32 cellular contexts compared by ENCODE assay signal in the genomic region with DNA sequence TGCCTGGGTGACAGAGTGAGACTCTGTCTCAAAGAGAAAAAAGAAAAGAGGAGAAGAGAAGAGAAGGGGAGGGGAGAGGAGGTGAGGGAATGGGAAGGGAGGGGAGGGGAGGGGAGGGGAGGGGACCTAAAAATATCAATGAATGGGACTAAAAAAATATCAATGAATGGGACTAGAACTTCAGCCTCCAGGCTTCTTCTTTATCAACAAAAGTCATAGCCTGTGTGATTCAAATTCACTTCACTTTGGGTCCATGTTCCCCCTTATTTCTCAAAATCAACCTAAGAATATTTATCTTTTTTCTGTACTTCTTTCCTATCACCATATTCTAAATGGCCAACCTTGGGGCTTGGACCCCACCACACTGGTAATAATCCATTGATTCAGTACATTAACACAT.
DNase-seq lines count a peak whose midpoint lies in the region; ATAC-seq, FAIRE-seq and TF ChIP-seq lines count a peak whose summit lies in the region.
"Had no signal": no experiment of that assay in that cellular context is flagged by ENCODE, and none has a peak within 500 bp of the region (broad histone marks: within the 10 kb centered on the region; RNA-seq: fewer than 3 reads in every experiment).

No MANE protein-coding gene starts in this region.

- no peaks in the 10 kb centered on the region for H3K9me1 ChIP-seq in K562 (ENCODE audit: control insufficient read depth, insufficient read depth, low read length)

- H3K4me2 ChIP-seq in HepG2 (ENCODE audit: low read depth, low read length) (no peak overlapping the region), K562 (ENCODE audit: insufficient read depth, low read length) (no peak overlapping the region)
- H3K4me2 ChIP-seq: A549; BLaER1; BLaER1 treated with 17β-estradiol and CSF1 and Interleukin-3, amounts not matched to agents 10 nM and 100 nM had no signal

- TF ChIP-seq POLR2A in HepG2 (IDR thresholded peaks at IDR 0.05; ENCODE audit: insufficient read depth in 1 of 2, low read depth in 2 of 2, low read length in 2 of 2) (no peak), right lobe of liver (IDR thresholded peaks at IDR 0.05) (no peak), K562 (conservative IDR thresholded peaks at IDR 0.05) (no peak)

- BruUV-seq in HepG2 (replicated peaks; lab: Mats Ljungman, UMichigan) (no TSS peak), K562 (replicated peaks; lab: Mats Ljungman, UMichigan) (no TSS peak)

- H3K4me1 ChIP-seq in HepG2 (ENCODE audit: insufficient read depth, low read length) (no peaks in the 10 kb centered on the region), right lobe of liver (no peaks in the 10 kb centered on the region), K562 (replicated peaks in 1 of 2; ENCODE audit: control insufficient read depth in 2 of 2, insufficient read depth in 2 of 2, low read length in 2 of 2) (no peaks in the 10 kb centered on the region)
- H3K4me1 ChIP-seq: A549; BE2C; BLaER1; BLaER1 treated with 17β-estradiol and CSF1 and Interleukin-3, amounts not matched to agents 10 nM and 100 nM; Caco-2 had no signal

- TF ChIP-seq RAD21 in HepG2 (CRISPR knock-in tag; IDR thresholded peaks at IDR 0.05) = no peak
- no peak for TF ChIP-seq RAD21 in K562 (CRISPR knock-in tag; conservative IDR thresholded peaks at IDR 0.05 in 1 of 2, IDR thresholded peaks at IDR 0.05 in 1 of 2)

- no peaks in the 10 kb centered on the region for H3K36me3 Mint-ChIP-seq in activated T-helper 2 cell treated with anti-CD3 and anti-CD28 coated beads, Interferon-gamma antibody, Interleukin-2, Interleukin-4, amounts not matched to agents 10 μg/mL and 5 μg/mL and 100 μg/mL, durations not matched to agents 14 hours and 24 hours and 36 hours (ENCODE audit: low read depth)
- H3K36me3 Mint-ChIP-seq: CD14-positive monocyte; CD4-positive, alpha-beta memory T cell; CD4-positive, CD25-positive, alpha-beta regulatory T cell; CD8-positive, alpha-beta memory T cell; CD8-positive, alpha-beta T cell had no signal

- no peaks in the 10 kb centered on the region for H3K9me3 Mint-ChIP-seq in activated T-helper 2 cell treated with anti-CD3 and anti-CD28 coated beads, Interferon-gamma antibody, Interleukin-2, Interleukin-4, amounts not matched to agents 10 μg/mL and 5 μg/mL and 100 μg/mL, durations not matched to agents 14 hours and 24 hours and 36 hours
- H3K9me3 Mint-ChIP-seq: CD4-positive, alpha-beta T cell; CD8-positive, alpha-beta memory T cell; CD8-positive, alpha-beta T cell had no signal

- H2AFZ ChIP-seq in HepG2 (ENCODE audit: low read length) (no peak overlapping the region), K562 (ENCODE audit: low read depth, low read length) (no peak overlapping the region)

- ATAC-seq in HepG2 = no peak
- no peak for ATAC-seq in right lobe of liver
- no peak for ATAC-seq in K562
- ATAC-seq: A549; CD8-positive, alpha-beta T cell had no signal

- H3K27ac ChIP-seq in HepG2 (ENCODE audit: extremely low read length, insufficient read depth, low read length) = no peak overlapping the region
- no peak overlapping the region for H3K27ac ChIP-seq in right lobe of liver
- no peak overlapping the region for H3K27ac ChIP-seq in K562 (ENCODE audit: extremely low read depth, low read depth, low read length)
- H3K27ac ChIP-seq: 22Rv1; A549; BLaER1; BLaER1 treated with 17β-estradiol and CSF1 and Interleukin-3, amounts not matched to agents 10 nM and 100 nM; C4-2B had no signal

- DNase-seq in HepG2 (ENCODE audit: low spot score) (no peak), right lobe of liver (no peak), K562 (ENCODE audit: extremely low read depth in 1 of 4, low spot score in 3 of 4) (no peak)
- DNase-seq in activated T-helper 2 cell treated with anti-CD3 and anti-CD28 coated beads, Interferon-gamma antibody, Interleukin-2, Interleukin-4, amounts not matched to agents 10 μg/mL and 5 μg/mL and 100 μg/mL, durations not matched to agents 14 hours and 24 hours and 36 hours (ENCODE audit: low spot score) = no peak
- DNase-seq: 8988T; ACHN; AML-193; BE2C; C1 segment of cervical spinal cord; Caco-2; Calu3; CD4-positive, alpha-beta memory T cell; CD4-positive, alpha-beta T cell; CD4-positive, CD25-positive, alpha-beta regulatory T cell; CD8-positive, alpha-beta memory T cell; CD8-positive, alpha-beta T cell; COR-L47; DMS 273 treated with DMSO at 0.1 percent for 48 hours; DMS153; DMS53; DMS79; DMS79 treated with DMSO at 0.1 percent for 48 hours; DND-41; EL had no signal

- H3K4me3 Mint-ChIP-seq in activated T-helper 2 cell treated with anti-CD3 and anti-CD28 coated beads, Interferon-gamma antibody, Interleukin-2, Interleukin-4, amounts not matched to agents 10 μg/mL and 5 μg/mL and 100 μg/mL, durations not matched to agents 14 hours and 24 hours and 36 hours (ENCODE audit: low read depth) = no peak overlapping the region
- H3K4me3 Mint-ChIP-seq: B cell; CD14-positive monocyte; CD4-positive, alpha-beta memory T cell; CD4-positive, alpha-beta T cell; CD4-positive, CD25-positive, alpha-beta regulatory T cell; CD8-positive, alpha-beta memory T cell; CD8-positive, alpha-beta T cell had no signal

- intact Hi-C loops in HepG2 (cut with micrococcal nuclease; ENCODE audit: unreplicated experiment) (no loop called here), right lobe of liver (cut with DNase I) (no loop called here), K562 (cut with micrococcal nuclease) (no loop called here)
- intact Hi-C loops in activated T-helper 2 cell treated with anti-CD3 and anti-CD28 coated beads, Interferon-gamma antibody, Interleukin-2, Interleukin-4, amounts not matched to agents 10 μg/mL and 5 μg/mL and 100 μg/mL, durations not matched to agents 14 hours and 24 hours and 36 hours (cut with micrococcal nuclease) = no loop called here

- POLR2A ChIA-PET in HepG2 (lab: Yijun Ruan, JAX) = no interaction called here
- POLR2A ChIA-PET in K562 (lab: Yijun Ruan, JAX) = no interaction called here

- no peaks in the 10 kb centered on the region for H3K27me3 Mint-ChIP-seq in activated T-helper 2 cell treated with anti-CD3 and anti-CD28 coated beads, Interferon-gamma antibody, Interleukin-2, Interleukin-4, amounts not matched to agents 10 μg/mL and 5 μg/mL and 100 μg/mL, durations not matched to agents 14 hours and 24 hours and 36 hours (ENCODE audit: low read depth)
- H3K27me3 Mint-ChIP-seq: CD4-positive, CD25-positive, alpha-beta regulatory T cell had no signal

- in situ Hi-C loops in HepG2 (cut with HindIII; ENCODE audit: extremely low pct_ligation_motif_present, low pct_unique_long_range_greater_than_20kb) (no loop called here), K562 (cut with MboI) (no loop called here)

- H3K9me3 ChIP-seq in HepG2 (ENCODE audit: low read length) = no peaks in the 10 kb centered on the region
- H3K9me3 ChIP-seq in right lobe of liver = no peaks in the 10 kb centered on the region
- H3K9me3 ChIP-seq in K562 (replicated peaks; ENCODE audit: control insufficient read depth, insufficient read depth, low read depth, low read length) = no peaks in the 10 kb centered on the region; the same call in 1 of the 2 replicates
- H3K9me3 ChIP-seq: A549, BE2C, BLaER1, Caco-2 had no signal

- H3K9ac ChIP-seq in HepG2 (ENCODE audit: insufficient read depth, low read depth, low read length) = no peak overlapping the region
- H3K9ac ChIP-seq in K562 (ENCODE audit: insufficient read depth in 1 of 2, low read depth in 2 of 2, low read length in 2 of 2) = no peak overlapping the region
- H3K9ac ChIP-seq: BLaER1; BLaER1 treated with 17β-estradiol and CSF1 and Interleukin-3, amounts not matched to agents 10 nM and 100 nM had no signal

- H3K36me3 ChIP-seq in HepG2 (replicated peaks in 1 of 2; ENCODE audit: control insufficient read depth in 1 of 2, insufficient read depth in 2 of 2, low read length in 2 of 2) (no peaks in the 10 kb centered on the region), right lobe of liver (no peaks in the 10 kb centered on the region), K562 (ENCODE audit: control insufficient read depth, insufficient read depth, low read length) (no peaks in the 10 kb centered on the region)
- H3K36me3 ChIP-seq: BE2C; BLaER1; BLaER1 treated with 17β-estradiol and CSF1 and Interleukin-3, amounts not matched to agents 10 nM and 100 nM had no signal

- H3K27ac Mint-ChIP-seq in activated T-helper 2 cell treated with anti-CD3 and anti-CD28 coated beads, Interferon-gamma antibody, Interleukin-2, Interleukin-4, amounts not matched to agents 10 μg/mL and 5 μg/mL and 100 μg/mL, durations not matched to agents 14 hours and 24 hours and 36 hours = no peak overlapping the region
- H3K27ac Mint-ChIP-seq: B cell; CD14-positive monocyte; CD4-positive, alpha-beta memory T cell; CD4-positive, alpha-beta T cell; CD4-positive, CD25-positive, alpha-beta regulatory T cell; CD8-positive, alpha-beta memory T cell; CD8-positive, alpha-beta T cell had no signal

- TF ChIP-seq CTCF in HepG2 (CRISPR knock-in tag; IDR thresholded peaks at IDR 0.05) (no peak), right lobe of liver (IDR thresholded peaks at IDR 0.05) (no peak), K562 (IDR thresholded peaks at IDR 0.05 in 2 of 3, conservative IDR thresholded peaks at IDR 0.05 in 1 of 3; ENCODE audit: insufficient read depth in 2 of 3, low read depth in 1 of 3, low read length in 3 of 3) (no peak)

- H3K4me1 Mint-ChIP-seq in activated T-helper 2 cell treated with anti-CD3 and anti-CD28 coated beads, Interferon-gamma antibody, Interleukin-2, Interleukin-4, amounts not matched to agents 10 μg/mL and 5 μg/mL and 100 μg/mL, durations not matched to agents 14 hours and 24 hours and 36 hours (ENCODE audit: low read depth) = no peaks in the 10 kb centered on the region
- H3K4me1 Mint-ChIP-seq: B cell; CD14-positive monocyte; CD4-positive, alpha-beta memory T cell; CD4-positive, CD25-positive, alpha-beta regulatory T cell; CD8-positive, alpha-beta memory T cell had no signal

- no peak for TF ChIP-seq EP300 in HepG2 (IDR thresholded peaks at IDR 0.05; ENCODE audit: low read depth in 2 of 2, low read length in 2 of 2)
- TF ChIP-seq EP300 in HepG2 (CRISPR knock-in tag; IDR thresholded peaks at IDR 0.05; ENCODE audit: borderline replicate concordance) = no peak
- no peak for TF ChIP-seq EP300 in K562 (IDR thresholded peaks at IDR 0.05; ENCODE audit: low read length)

- no peaks in the 10 kb centered on the region; a peak in 1 of 5 replicates for H3K27me3 ChIP-seq in HepG2 (ENCODE audit: control insufficient read depth in 1 of 2, insufficient read depth in 2 of 2, low read length in 2 of 2)
- H3K27me3 ChIP-seq in right lobe of liver = no peaks in the 10 kb centered on the region
- no peaks in the 10 kb centered on the region for H3K27me3 ChIP-seq in K562 (ENCODE audit: control insufficient read depth in 2 of 2, insufficient read depth in 2 of 2, low read length in 2 of 2)
- H3K27me3 ChIP-seq: BLaER1; BLaER1 treated with 17β-estradiol and CSF1 and Interleukin-3, amounts not matched to agents 10 nM and 100 nM had no signal

- no peak overlapping the region for H3K4me3 ChIP-seq in HepG2 (replicated peaks in 1 of 3; ENCODE audit: insufficient read depth in 1 of 3, low read depth in 2 of 3, low read length in 3 of 3)
- no peak overlapping the region for H3K4me3 ChIP-seq in right lobe of liver
- no peak overlapping the region for H3K4me3 ChIP-seq in K562
- H3K4me3 ChIP-seq: A549; BLaER1; BLaER1 treated with 17β-estradiol and CSF1 and Interleukin-3, amounts not matched to agents 10 nM and 100 nM had no signal

- FAIRE-seq in HepG2 (lab: Jason Lieb, UNC) = no peak
- no peak for FAIRE-seq in K562 (lab: Jason Lieb, UNC)
- FAIRE-seq: A204.1, A549 had no signal

- CTCF ChIA-PET in HepG2 (lab: Yijun Ruan, JAX; ENCODE audit: low intra/inter-chr PET ratio, low total read pairs) (no interaction called here), K562 (lab: Yijun Ruan, JAX; ENCODE audit: low intra/inter-chr PET ratio) (no interaction called here)

- H3K79me2 ChIP-seq in HepG2 (ENCODE audit: insufficient read depth, low read length) = no peaks in the 10 kb centered on the region
- no peaks in the 10 kb centered on the region for H3K79me2 ChIP-seq in K562 (ENCODE audit: control insufficient read depth, insufficient read depth, low read length)

- H4K20me1 ChIP-seq in HepG2 (ENCODE audit: insufficient read depth, low read length) (no peaks in the 10 kb centered on the region), K562 (replicated peaks; ENCODE audit: control insufficient read depth, insufficient read depth, low read length) (no peaks in the 10 kb centered on the region)
- H4K20me1 ChIP-seq: BLaER1; BLaER1 treated with 17β-estradiol and CSF1 and Interleukin-3, amounts not matched to agents 10 nM and 100 nM had no signal

Comparison
In these comparisons a context has a peak if more than half of its experiments do, and no peak if none do; other contexts are left out.
1. Of the 241 proteins assayed by ChIP-seq in both HepG2 and K562: peak only in HepG2: none; only in K562: PCBP1 and PCBP2; in both: HNRNPK; in neither: 238.